In genomic region chr6:165663283-165663735, GRCh38 we compare ENCODE assay signal across 9 cellular contexts. TPM values are rescaled to one million over a fixed set of nuclear protein-coding genes. Genes with fewer than 3 reads are reported as not detected.
DNase-seq lines count a peak whose midpoint lies in the region; ATAC-seq and TF ChIP-seq lines count a peak whose summit lies in the region.
"Had no signal": no experiment of that assay in that cellular context is flagged by ENCODE, and none has a peak within 500 bp of the region (broad histone marks: within the 10 kb centered on the region; RNA-seq: fewer than 3 reads in every experiment).

No MANE protein-coding gene starts in this region.

- H3K27ac ChIP-seq in left lung (no peak overlapping the region), thyroid gland (peak overlapping the region; percentile 70 to 88 (median 76))

- peaks cover 35% of the 10 kb centered on the region for H3K27me3 Mint-ChIP-seq in activated CD4-positive, alpha-beta T cell treated with anti-CD3 and anti-CD28 coated beads for 36 hours

- H3K27me3 ChIP-seq in left lung = peaks cover 60 to 99% of the 10 kb centered on the region in 2 donors
- H3K27me3 ChIP-seq in thyroid gland = no peaks in the 10 kb centered on the region

- no peak for DNase-seq in activated CD4-positive, alpha-beta T cell treated with anti-CD3 and anti-CD28 coated beads for 36 hours
- no peak for DNase-seq in activated CD4-positive, alpha-beta T cell treated with anti-CD3 and anti-CD28 coated beads for 4 hours
- peak; percentile 30 to 66 for DNase-seq in dermis microvascular lymphatic vessel endothelial cell (ENCODE audit: low read depth in 2 of 2)
- DNase-seq in left lung = peak in 1 of 2 donors; percentile 62
- peak; percentile 52 to 63 for DNase-seq in thyroid gland
- DNase-seq in MV-4-11 (lab: John Stamatoyannopoulos, UW) = no peak
- DNase-seq in GDM1 (lab: John Stamatoyannopoulos, UW) = no peak
- no peak for DNase-seq in NOMO-1 (lab: John Stamatoyannopoulos, UW; ENCODE audit: unreplicated experiment in 2 of 2)
- DNase-seq: CD8-positive, alpha-beta T cell had no signal

- H3K36me3 ChIP-seq in left lung (no peaks in the 10 kb centered on the region), thyroid gland (no peaks in the 10 kb centered on the region)

- no peak for TF ChIP-seq POLR2A in thyroid gland (IDR thresholded peaks at IDR 0.05)

- H3K9me3 ChIP-seq in left lung (no peaks in the 10 kb centered on the region), thyroid gland (no peaks in the 10 kb centered on the region)

- peaks cover 10 to 28% of the 10 kb centered on the region in 2 donors for H3K4me1 ChIP-seq in left lung
- peaks cover 11 to 17% of the 10 kb centered on the region in 2 donors for H3K4me1 ChIP-seq in thyroid gland

- intact Hi-C loops in activated CD4-positive, alpha-beta T cell treated with anti-CD3 and anti-CD28 coated beads for 36 hours (cut with DNase I, micrococcal nuclease) = loop anchor here in 1 of 2 experiments (2.0 to 10.0 kb wide), 3 partner anchors 191 to 505 kb away; no protein-coding TSS in a partner anchor
- intact Hi-C loops in left lung (cut with DNase I) = no loop called here
- intact Hi-C loops in thyroid gland (cut with DNase I) = loop anchor here (10.0 kb wide), 1 partner anchor 219 kb away; no protein-coding TSS in a partner anchor

- 0 to 1% methylated on average over 4 to 19 of the region's 36 CpGs for WGBS in thyroid gland, 2 donors

- POLR2A ChIA-PET in activated CD4-positive, alpha-beta T cell treated with anti-CD3 and anti-CD28 coated beads for 36 hours (lab: Charles Lee) = no interaction called here

- CTCF ChIA-PET in activated CD4-positive, alpha-beta T cell treated with anti-CD3 and anti-CD28 coated beads for 36 hours (lab: Charles Lee) = interaction anchor here (0.7 kb wide), 1 partner anchor 588 kb away, joined by 3 read pairs; no protein-coding TSS in a partner anchor

- peak overlapping the region; percentile 41 to 43 for H3K4me3 ChIP-seq in left lung
- H3K4me3 ChIP-seq in thyroid gland (replicated peaks in 1 of 3) = peak overlapping the region; percentile 5 to 92 (median 55)

- no peak for ATAC-seq in activated CD4-positive, alpha-beta T cell treated with anti-CD3 and anti-CD28 coated beads for 36 hours
- ATAC-seq in left lung = no peak
- ATAC-seq: CD8-positive, alpha-beta T cell had no signal

- peak overlapping the region; percentile 17 for H3K4me3 Mint-ChIP-seq in activated CD4-positive, alpha-beta T cell treated with anti-CD3 and anti-CD28 coated beads for 36 hours
- H3K4me3 Mint-ChIP-seq: CD8-positive, alpha-beta T cell had no signal

- TF ChIP-seq CTCF in left lung (IDR thresholded peaks at IDR 0.05) (no peak), thyroid gland (IDR thresholded peaks at IDR 0.05) (no peak)

- H3K4me1 Mint-ChIP-seq in activated CD4-positive, alpha-beta T cell treated with anti-CD3 and anti-CD28 coated beads for 36 hours = no peaks in the 10 kb centered on the region

- no peak overlapping the region for H3K27ac Mint-ChIP-seq in activated CD4-positive, alpha-beta T cell treated with anti-CD3 and anti-CD28 coated beads for 36 hours
- H3K27ac Mint-ChIP-seq: CD8-positive, alpha-beta T cell had no signal

- H3K9me3 Mint-ChIP-seq in activated CD4-positive, alpha-beta T cell treated with anti-CD3 and anti-CD28 coated beads for 36 hours (ENCODE audit: low read depth) = no peaks in the 10 kb centered on the region
- H3K9me3 Mint-ChIP-seq: CD8-positive, alpha-beta T cell had no signal

- no peaks in the 10 kb centered on the region for H3K36me3 Mint-ChIP-seq in activated CD4-positive, alpha-beta T cell treated with anti-CD3 and anti-CD28 coated beads for 36 hours (ENCODE audit: low read depth)
- H3K36me3 Mint-ChIP-seq: CD8-positive, alpha-beta T cell had no signal

RNA-seq across cellular contexts. Expression of gene PDE10A, which starts 0.3 kb away (rescaled TPM):
- total RNA-seq in activated CD4-positive, alpha-beta T cell treated with anti-CD3 and anti-CD28 coated beads for 36 hours = not detected
- 8.0 and 10.2 TPM in 2 replicates for total RNA-seq in dermis microvascular lymphatic vessel endothelial cell
- total RNA-seq in left lung = 1 to 10 TPM; 1.3 to 3.8 TPM
- 10 to 100 TPM; 17.1 to 25.9 (median 20.7) TPM for total RNA-seq in thyroid gland
- total RNA-seq: CD8-positive, alpha-beta T cell had no signal

Comparison
In these comparisons a context has a peak if more than half of its experiments do, and no peak if none do; other contexts are left out.
1. DNase-seq: peak in dermis microvascular lymphatic vessel endothelial cell (2 of 2) and thyroid gland (2 of 2); none in activated CD4-positive, alpha-beta T cell treated with anti-CD3 and anti-CD28 coated beads for 36 hours (single experiment), activated CD4-positive, alpha-beta T cell treated with anti-CD3 and anti-CD28 coated beads for 4 hours (0 of 2), MV-4-11 (single experiment), GDM1 (single experiment) and NOMO-1 (0 of 2).
2. H3K27ac ChIP-seq: peak in thyroid gland (3 of 3); none in left lung (0 of 2).